Comparison of ENCODE assay signal across 8 cellular contexts in the genomic region with DNA sequence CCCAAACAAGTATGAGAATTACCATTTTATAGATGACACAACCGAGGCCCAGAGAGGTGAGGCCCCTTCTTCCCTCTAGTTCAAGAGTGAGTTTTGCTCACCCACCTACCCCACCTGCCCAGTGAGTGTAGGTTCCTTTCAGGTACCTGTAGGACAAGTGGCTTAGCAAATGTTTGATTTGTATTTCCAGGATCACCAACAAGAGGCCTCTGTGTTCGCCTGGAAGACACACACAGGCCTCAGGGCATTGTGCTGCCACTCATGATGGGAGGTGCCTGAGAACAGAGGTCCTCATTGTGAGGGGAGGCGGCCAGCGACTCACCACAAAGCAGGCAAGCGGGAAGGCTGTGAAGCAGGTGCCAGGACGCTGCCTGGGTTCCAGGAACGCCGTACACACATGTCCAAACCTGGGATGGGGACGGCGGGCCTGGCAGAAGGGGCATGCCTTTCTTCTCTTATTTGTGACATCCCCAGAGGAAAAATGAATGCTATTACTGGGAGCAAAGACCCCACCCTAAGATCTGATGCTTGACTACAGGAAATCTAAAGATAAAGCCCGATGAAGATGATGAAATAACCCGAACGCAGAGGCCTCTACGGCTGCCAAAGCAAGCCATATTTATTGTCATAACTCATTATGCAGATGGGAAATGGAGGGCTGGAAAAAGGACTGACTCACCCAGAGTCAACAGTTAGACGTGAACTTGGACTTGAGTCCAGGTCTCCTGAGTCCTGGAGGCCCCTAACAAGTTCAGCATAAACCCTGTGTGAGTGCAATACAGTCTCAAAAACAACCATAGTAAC.
DNase-seq lines count a peak whose midpoint lies in the region; TF ChIP-seq lines count a peak whose summit lies in the region.

No MANE protein-coding gene starts in this region.

- DNase-seq in A172 (ENCODE audit: low spot score) (peak; percentile 90), NCI-H1048 (lab: John Stamatoyannopoulos, UW) (peak; percentile 91), adrenal gland (peak in 6 of 7 donors; percentile 49 to 80 (median 76)), hepatocyte (ENCODE audit: low spot score) (peak; percentile 84), stromal cell of bone marrow (ENCODE audit: low read depth) (peak; percentile 100), neural progenitor cell (ENCODE audit: low spot score) (no peak), OCI-M1 (lab: John Stamatoyannopoulos, UW) (no peak), GM13977 (ENCODE audit: low spot score) (no peak)

- H3K9me3 ChIP-seq in adrenal gland (replicated peaks in 1 of 3), result no peaks in the 10 kb centered on the region
- H3K9me3 ChIP-seq in hepatocyte (ENCODE audit: low read depth), result no peaks in the 10 kb centered on the region
- no peaks in the 10 kb centered on the region for H3K9me3 ChIP-seq in neural progenitor cell (ENCODE audit: low read depth)

- no peaks in the 10 kb centered on the region for H3K9me2 ChIP-seq in hepatocyte (replicated peaks; ENCODE audit: insufficient read depth)

- no peaks in the 10 kb centered on the region for H3K36me3 Mint-ChIP-seq in neural progenitor cell

- TF ChIP-seq POLR2A in adrenal gland (IDR thresholded peaks at IDR 0.05), result no peak

- H3K4me3 Mint-ChIP-seq in neural progenitor cell, result no peak overlapping the region

- H3K27me3 ChIP-seq in adrenal gland, result no peaks in the 10 kb centered on the region
- no peaks in the 10 kb centered on the region for H3K27me3 ChIP-seq in hepatocyte
- H3K27me3 ChIP-seq in neural progenitor cell, result no peaks in the 10 kb centered on the region

- H3K4me3 ChIP-seq in adrenal gland, result no peak overlapping the region
- H3K4me3 ChIP-seq in hepatocyte, result no peak overlapping the region
- H3K4me3 ChIP-seq in neural progenitor cell, result no peak overlapping the region

- peaks cover 7% of the 10 kb centered on the region for H3K4me1 Mint-ChIP-seq in neural progenitor cell

- H4K20me1 ChIP-seq in hepatocyte (ENCODE audit: insufficient read depth, poor library complexity, severe bottlenecking) (no peaks in the 10 kb centered on the region), neural progenitor cell (ENCODE audit: low read depth) (no peaks in the 10 kb centered on the region)

- in situ Hi-C loops in GM13977 (cut with MboI; ENCODE audit: low pct_unique_long_range_greater_than_20kb, low sequenced_read_pairs, unreplicated experiment), result no loop called here

- H3F3A ChIP-seq in neural progenitor cell (ENCODE audit: low read depth), result no peaks in the 10 kb centered on the region

- H3K36me3 ChIP-seq in adrenal gland (replicated peaks in 1 of 2), result no peaks in the 10 kb centered on the region
- no peaks in the 10 kb centered on the region for H3K36me3 ChIP-seq in hepatocyte (replicated peaks; ENCODE audit: insufficient read depth, low read depth)
- H3K36me3 ChIP-seq in neural progenitor cell, result no peaks in the 10 kb centered on the region

- peak overlapping the region in 4 of 5 donors; percentile 9 to 84 (median 61) for H3K27ac ChIP-seq in adrenal gland
- peak overlapping the region; percentile 97 for H3K27ac ChIP-seq in hepatocyte
- H3K27ac ChIP-seq in neural progenitor cell, result no peak overlapping the region

- WGBS in adrenal gland, 4 donors, result 59 to 63% (median 61%) methylated on average over 14 to 15 of the region's 15 CpGs
- 54% methylated on average over 15 of the region's 15 CpGs for WGBS in hepatocyte (ENCODE audit: low lambda C conversion rate, missing lambda C conversion rate)

- H2AFZ ChIP-seq in hepatocyte (no peak overlapping the region), neural progenitor cell (replicated peaks) (no peak overlapping the region)

- no peak overlapping the region for H3K9ac ChIP-seq in neural progenitor cell

- H3K79me2 ChIP-seq in hepatocyte (peaks cover 34% of the 10 kb centered on the region), neural progenitor cell (ENCODE audit: low read depth) (no peaks in the 10 kb centered on the region)

- intact Hi-C loops in adrenal gland (cut with DNase I), result no loop called here

- H3K4me2 ChIP-seq in hepatocyte (peak overlapping the region; percentile 41), neural progenitor cell (no peak overlapping the region)

- H3K4me1 ChIP-seq in adrenal gland (replicated peaks in 1 of 2) (peaks cover 11 to 26% of the 10 kb centered on the region in 2 donors), hepatocyte (ENCODE audit: insufficient read depth) (peaks cover 53% of the 10 kb centered on the region), neural progenitor cell (no peaks in the 10 kb centered on the region)

- peaks cover 10% of the 10 kb centered on the region for H3K27me3 Mint-ChIP-seq in neural progenitor cell (ENCODE audit: insufficient read depth, low read depth)

- TF ChIP-seq CTCF in adrenal gland (IDR thresholded peaks at IDR 0.05), result no peak
- no peak for TF ChIP-seq CTCF in hepatocyte (IDR thresholded peaks at IDR 0.05; ENCODE audit: poor library complexity)
- no peak for TF ChIP-seq CTCF in neural progenitor cell (IDR thresholded peaks at IDR 0.05)
- TF ChIP-seq CTCF in GM13977 (IDR thresholded peaks at IDR 0.05; ENCODE audit: extremely low read depth, insufficient read depth, missing control alignments), result no peak

- no peaks in the 10 kb centered on the region for H3K9me3 Mint-ChIP-seq in neural progenitor cell

- H3K27ac Mint-ChIP-seq in neural progenitor cell, result no peak overlapping the region

Comparison
In these comparisons a context has a peak if more than half of its experiments do, and no peak if none do; other contexts are left out.
1. DNase-seq: peak in A172 (single experiment), NCI-H1048 (single experiment), adrenal gland (6 of 7), hepatocyte (single experiment) and stromal cell of bone marrow (single experiment); none in neural progenitor cell (single experiment), OCI-M1 (single experiment) and GM13977 (single experiment).